Comparison of ENCODE assay signal across 9 cellular contexts in the genomic region with DNA sequence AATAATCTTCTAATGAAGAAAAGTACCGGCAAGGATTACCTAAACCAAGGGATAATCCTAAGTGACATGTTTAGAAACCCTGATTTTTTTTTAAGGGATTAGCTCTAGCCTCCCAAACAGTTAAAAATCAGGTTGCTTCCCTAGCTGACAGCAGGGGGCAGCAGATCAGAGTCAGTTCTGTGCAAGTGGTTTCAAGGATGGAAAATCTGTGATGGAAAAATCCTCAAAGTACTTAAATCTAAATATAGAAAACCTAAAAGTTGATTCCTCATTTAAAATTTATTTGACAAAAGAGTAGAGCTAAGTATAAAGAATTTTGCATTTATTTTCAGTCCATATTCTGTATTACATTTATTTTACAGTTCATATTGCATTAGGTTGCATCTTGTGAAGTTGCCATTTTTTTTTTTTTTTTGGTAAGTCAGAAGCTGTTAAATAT.
A peak's percentile ranks its signal among the peaks of the same experiment; 100 is the strongest.
DNase-seq lines count a peak whose midpoint lies in the region; ATAC-seq, FAIRE-seq and TF ChIP-seq lines count a peak whose summit lies in the region.
"Had no signal": no experiment of that assay in that cellular context is flagged by ENCODE, and none has a peak within 500 bp of the region (broad histone marks: within the 10 kb centered on the region; RNA-seq: fewer than 3 reads in every experiment).

No MANE protein-coding gene starts in this region.

- no peaks in the 10 kb centered on the region for H3K36me3 ChIP-seq in left ventricle myocardium inferior
- H3K36me3 ChIP-seq in endothelial cell of umbilical vein (ENCODE audit: control insufficient read depth in 2 of 2, extremely low read depth in 1 of 2, insufficient read depth in 2 of 2, low read length in 2 of 2): no peaks in the 10 kb centered on the region

- no peaks in the 10 kb centered on the region for H4K20me1 ChIP-seq in endothelial cell of umbilical vein (replicated peaks; ENCODE audit: control insufficient read depth, extremely low read depth, insufficient read depth, low read length)

- H3K9ac ChIP-seq in endothelial cell of umbilical vein (replicated peaks; ENCODE audit: extremely low read depth, insufficient read depth, low read length): no peak overlapping the region

- no peak overlapping the region for H3K4me3 Mint-ChIP-seq in activated CD4-positive, alpha-beta T cell treated with anti-CD3 and anti-CD28 coated beads, Interleukin-2, amount 10 ng/mL, durations not matched to agents 24 days and 14 days
- H3K4me3 Mint-ChIP-seq in nephron: no peak overlapping the region
- H3K4me3 Mint-ChIP-seq: immature natural killer cell had no signal

- H3K27me3 ChIP-seq in left ventricle myocardium inferior (ENCODE audit: low read depth): peaks cover 8% of the 10 kb centered on the region
- H3K27me3 ChIP-seq in endothelial cell of umbilical vein (ENCODE audit: control insufficient read depth in 2 of 2, insufficient read depth in 2 of 2, low read length in 2 of 2): no peaks in the 10 kb centered on the region

- TF ChIP-seq CTCF in left ventricle myocardium inferior (IDR thresholded peaks at IDR 0.05; ENCODE audit: borderline replicate concordance) (peak; percentile 77), endothelial cell of umbilical vein (IDR thresholded peaks at IDR 0.05; ENCODE audit: extremely low read depth in 1 of 2, insufficient read depth in 1 of 2, low read depth in 1 of 2, low read length in 2 of 2) (peak; percentile 59 to 66), nephron (IDR thresholded peaks at IDR 0.05; ENCODE audit: unreplicated experiment in 3 of 3) (peak; percentile 77 to 89 (median 81))

- H3K79me2 ChIP-seq in endothelial cell of umbilical vein (ENCODE audit: control insufficient read depth, insufficient read depth, low read length): no peaks in the 10 kb centered on the region

- H3K4me1 Mint-ChIP-seq in activated CD4-positive, alpha-beta T cell treated with anti-CD3 and anti-CD28 coated beads, Interleukin-2, amount 10 ng/mL, durations not matched to agents 24 days and 14 days: no peaks in the 10 kb centered on the region
- H3K4me1 Mint-ChIP-seq in nephron: peaks cover 17% of the 10 kb centered on the region
- H3K4me1 Mint-ChIP-seq: immature natural killer cell had no signal

- H3K9me3 Mint-ChIP-seq in activated CD4-positive, alpha-beta T cell treated with anti-CD3 and anti-CD28 coated beads, Interleukin-2, amount 10 ng/mL, durations not matched to agents 24 days and 14 days: no peaks in the 10 kb centered on the region
- no peaks in the 10 kb centered on the region for H3K9me3 Mint-ChIP-seq in nephron

- H3K4me3 ChIP-seq in left ventricle myocardium inferior (no peak overlapping the region), endothelial cell of umbilical vein (replicated peaks in 1 of 3; ENCODE audit: insufficient read depth in 1 of 3, low read depth in 1 of 3, low read length in 3 of 3) (no peak overlapping the region)

- CTCF ChIA-PET in endothelial cell of umbilical vein (lab: Charles Lee): interaction anchor here (0.6 to 4.1 kb wide), 33 partner anchors 10 to 1890 kb away, joined by 3 to 230 read pairs (median 5); a partner anchor contains a TSS

- H3K4me2 ChIP-seq in endothelial cell of umbilical vein (ENCODE audit: insufficient read depth, low read length): no peak overlapping the region

- peak; percentile 61 for ATAC-seq in HG03025 (IDR thresholded peaks at IDR 0.05; ENCODE audit: low FRiP score, unreplicated experiment)

- DNase-seq in left ventricle myocardium inferior: peak; percentile 18
- DNase-seq in cardiac septum (ENCODE audit: low spot score): no peak
- peak; percentile 17 for DNase-seq in NCI-H226
- peak; percentile 82 for DNase-seq in activated CD4-positive, alpha-beta T cell treated with anti-CD3 and anti-CD28 coated beads, Interleukin-2, amount 10 ng/mL, durations not matched to agents 24 days and 14 days
- DNase-seq in endothelial cell of umbilical vein (ENCODE audit: low read depth, low spot score): peak; percentile 52
- DNase-seq in urothelium cell line (ENCODE audit: low spot score): peak; percentile 55

- H3K4me1 ChIP-seq in left ventricle myocardium inferior: no peaks in the 10 kb centered on the region
- H3K4me1 ChIP-seq in endothelial cell of umbilical vein (ENCODE audit: control insufficient read depth, extremely low read depth, insufficient read depth, low read length): no peaks in the 10 kb centered on the region

- TF ChIP-seq POLR2A in endothelial cell of umbilical vein (IDR thresholded peaks at IDR 0.05; ENCODE audit: low read depth, low read length): no peak

- H3K27ac Mint-ChIP-seq in activated CD4-positive, alpha-beta T cell treated with anti-CD3 and anti-CD28 coated beads, Interleukin-2, amount 10 ng/mL, durations not matched to agents 24 days and 14 days: no peak overlapping the region
- H3K27ac Mint-ChIP-seq in nephron: peak overlapping the region in 1 of 3 experiments; percentile 8
- H3K27ac Mint-ChIP-seq: immature natural killer cell had no signal

- no peak overlapping the region for H3K27ac ChIP-seq in left ventricle myocardium inferior (replicated peaks)
- H3K27ac ChIP-seq in endothelial cell of umbilical vein (ENCODE audit: insufficient read depth, low read depth, low read length): no peak overlapping the region

- H3K9me1 ChIP-seq in endothelial cell of umbilical vein (replicated peaks; ENCODE audit: control insufficient read depth, extremely low read depth, insufficient read depth, low read length): no peaks in the 10 kb centered on the region

- H2AFZ ChIP-seq in endothelial cell of umbilical vein (ENCODE audit: low read depth, low read length): no peak overlapping the region

- intact Hi-C loops in left ventricle myocardium inferior (cut with micrococcal nuclease): no loop called here
- intact Hi-C loops in cardiac septum (cut with DNase I): no loop called here
- intact Hi-C loops in activated CD4-positive, alpha-beta T cell treated with anti-CD3 and anti-CD28 coated beads, Interleukin-2, amount 10 ng/mL, durations not matched to agents 24 days and 14 days (cut with micrococcal nuclease): loop anchor here (2.0 to 5.0 kb wide), 2 partner anchors 88 to 666 kb away; no protein-coding TSS in a partner anchor
- intact Hi-C loops in endothelial cell of umbilical vein (cut with micrococcal nuclease): loop anchor here (1.0 to 5.0 kb wide), 5 partner anchors 116 to 1248 kb away; a partner anchor contains a TSS

- BruUV-seq in endothelial cell of umbilical vein (replicated peaks; lab: Mats Ljungman, UMichigan): no TSS peak

- no peaks in the 10 kb centered on the region for H3K36me3 Mint-ChIP-seq in activated CD4-positive, alpha-beta T cell treated with anti-CD3 and anti-CD28 coated beads, Interleukin-2, amount 10 ng/mL, durations not matched to agents 24 days and 14 days (ENCODE audit: low read depth)
- no peaks in the 10 kb centered on the region for H3K36me3 Mint-ChIP-seq in nephron (ENCODE audit: low read depth)
- H3K36me3 Mint-ChIP-seq: immature natural killer cell had no signal

- H3K27me3 Mint-ChIP-seq in activated CD4-positive, alpha-beta T cell treated with anti-CD3 and anti-CD28 coated beads, Interleukin-2, amount 10 ng/mL, durations not matched to agents 24 days and 14 days: peaks cover 11% of the 10 kb centered on the region
- no peaks in the 10 kb centered on the region for H3K27me3 Mint-ChIP-seq in nephron (ENCODE audit: low read depth)

- dilution Hi-C loops in endothelial cell of umbilical vein (cut with MboI; ENCODE audit: extremely low pct_ligation_motif_present, low sequenced_read_pairs): no loop called here

- no peaks in the 10 kb centered on the region for H3K9me3 ChIP-seq in left ventricle myocardium inferior (replicated peaks)
- H3K9me3 ChIP-seq in endothelial cell of umbilical vein (replicated peaks; ENCODE audit: control insufficient read depth, insufficient read depth, low read length): no peaks in the 10 kb centered on the region

- FAIRE-seq in endothelial cell of umbilical vein (lab: Jason Lieb, UNC) (peak; percentile 71), urothelium cell line (lab: Jason Lieb, UNC) (no peak)

- POLR2A ChIA-PET in endothelial cell of umbilical vein (lab: Charles Lee): interaction anchor here (0.6 kb wide), 1 partner anchor 238 kb away, joined by 3 read pairs; no protein-coding TSS in a partner anchor

TF ChIP-seq in endothelial cell of umbilical vein, 7 proteins besides CTCF, POLR2A, EP300 and RAD21:
- TF ChIP-seq EZH2 (IDR thresholded peaks at IDR 0.05; ENCODE audit: borderline replicate concordance, low read depth, low read length, severe bottlenecking) (no peak), JUN (IDR thresholded peaks at IDR 0.05; ENCODE audit: borderline replicate concordance, insufficient read depth, insufficient read length, low read depth) (no peak), FOS (IDR thresholded peaks at IDR 0.05; ENCODE audit: borderline replicate concordance, insufficient read depth, low read length) (no peak), MYC (IDR thresholded peaks at IDR 0.05; ENCODE audit: low read depth, low read length) (no peak), POLR2AphosphoS5 (IDR thresholded peaks at IDR 0.05; ENCODE audit: insufficient read depth, low read depth, low read length) (no peak), GATA2 (IDR thresholded peaks at IDR 0.05; ENCODE audit: insufficient read depth, insufficient read length, low read depth, low read length) (no peak)
- TF ChIP-seq, protein P1, sequence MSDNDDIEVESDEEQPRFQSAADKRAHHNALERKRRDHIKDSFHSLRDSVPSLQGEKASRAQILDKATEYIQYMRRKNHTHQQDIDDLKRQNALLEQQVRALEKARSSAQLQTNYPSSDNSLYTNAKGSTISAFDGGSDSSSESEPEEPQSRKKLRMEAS (IDR thresholded peaks at IDR 0.05; ENCODE audit: insufficient read depth, insufficient read length): no peak

Comparison
In these comparisons a context has a peak if more than half of its experiments do, and no peak if none do; other contexts are left out.
1. intact Hi-C loops: an anchor here in activated CD4-positive, alpha-beta T cell treated with anti-CD3 and anti-CD28 coated beads, Interleukin-2, amount 10 ng/mL, durations not matched to agents 24 days and 14 days (2.0 to 5.0 kb wide) and endothelial cell of umbilical vein (1.0 to 5.0 kb wide); none called in left ventricle myocardium inferior and cardiac septum.